Comparison of ENCODE assay signal across 18 cellular contexts in the genomic region with DNA sequence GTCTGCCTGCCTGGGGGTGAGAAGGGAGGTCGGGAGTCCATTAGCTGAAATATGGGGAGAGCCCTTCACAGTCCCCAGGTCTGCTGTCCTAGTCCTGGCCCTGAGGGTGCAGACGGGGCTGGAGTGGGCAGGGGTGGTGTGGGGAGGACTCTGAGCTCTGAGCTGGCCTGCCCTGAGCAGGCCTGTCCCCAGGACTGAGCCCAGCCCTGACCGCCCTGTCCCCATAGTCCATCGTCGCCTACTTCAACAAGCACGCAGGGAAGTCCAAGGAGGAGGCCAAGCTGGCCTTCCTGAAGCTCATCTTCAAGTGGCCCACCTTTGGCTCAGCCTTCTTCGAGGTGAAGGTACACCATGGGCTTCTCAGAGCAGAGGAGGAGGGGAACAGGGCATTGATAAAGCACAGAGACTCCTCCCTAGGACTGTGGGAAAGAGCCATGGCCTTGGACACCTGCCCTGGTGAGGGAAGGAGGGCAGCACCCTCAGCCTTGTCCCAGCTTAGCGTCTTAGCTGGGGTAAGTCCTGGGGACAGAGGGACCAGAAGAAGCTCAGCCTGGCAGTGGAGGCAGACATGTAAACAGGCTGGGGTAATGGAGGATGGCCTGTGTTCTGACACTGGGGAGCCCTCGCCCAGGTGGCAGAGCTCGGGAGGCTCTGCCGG.
"Had no signal": no experiment of that assay in that cellular context is flagged by ENCODE, and none has a peak within 500 bp of the region (broad histone marks: within the 10 kb centered on the region; RNA-seq: fewer than 3 reads in every experiment).

No MANE protein-coding gene starts in this region.

- H3K4me3 ChIP-seq: adrenal gland, cardiac muscle cell, esophagus squamous epithelium had no signal

- H2AFZ ChIP-seq: parathyroid adenoma had no signal

- H3K36me3 ChIP-seq: cardiac muscle cell, esophagus squamous epithelium had no signal

- H3K4me1 ChIP-seq: adrenal gland, esophagus squamous epithelium, parathyroid adenoma had no signal

- H3K27ac ChIP-seq: adrenal gland, cardiac muscle cell, esophagus squamous epithelium, parathyroid adenoma had no signal

- H3K4me1 Mint-ChIP-seq: activated naive CD4-positive, alpha-beta T cell treated with anti-CD3 and anti-CD28 coated beads, Interleukin-2, amount 10 ng/mL, durations not matched to agents 7 days and 5 days; nephron had no signal

- H3K27me3 ChIP-seq: adrenal gland, cardiac muscle cell, esophagus squamous epithelium had no signal

- H3K4me3 Mint-ChIP-seq: activated naive CD4-positive, alpha-beta T cell treated with anti-CD3 and anti-CD28 coated beads, Interleukin-2, amount 10 ng/mL, durations not matched to agents 7 days and 5 days; nephron; stimulated activated naive B cell treated with anti-CD40 and anti-IgM and Interleukin-4, amounts not matched to agents 10 μg/mL and 1 μg/mL and 100 μg/mL, for 72 hours; type B pancreatic cell had no signal

- H3K79me2 ChIP-seq: parathyroid adenoma had no signal

- H3K9me3 Mint-ChIP-seq: activated naive CD4-positive, alpha-beta T cell treated with anti-CD3 and anti-CD28 coated beads, Interleukin-2, amount 10 ng/mL, durations not matched to agents 7 days and 5 days; nephron; stimulated activated naive B cell treated with anti-CD40 and anti-IgM and Interleukin-4, amounts not matched to agents 10 μg/mL and 1 μg/mL and 100 μg/mL, for 72 hours; type B pancreatic cell had no signal

- ATAC-seq: stimulated activated naive B cell treated with anti-CD40 and anti-IgM and Interleukin-4, amounts not matched to agents 10 μg/mL and 1 μg/mL and 100 μg/mL, for 72 hours had no signal

- DNase-seq: activated CD4-positive, CD25-positive, alpha-beta regulatory T cell treated with anti-CD3 and anti-CD28 coated beads, Interleukin-2, amount 50 U/mL, for 72 hours; activated naive CD4-positive, alpha-beta T cell treated with anti-CD3 and anti-CD28 coated beads, Interleukin-2, amount 10 ng/mL, durations not matched to agents 7 days and 5 days; effector CD4-positive, alpha-beta T cell; esophagus squamous epithelium; hippocampal formation; stimulated activated CD4-positive, alpha-beta T cell treated with anti-CD3 and anti-CD28 coated beads, Interleukin-4, amount 100 ng/mL, for 1 hour; stimulated activated naive B cell treated with anti-CD40 and anti-IgM and Interleukin-4, amounts not matched to agents 10 μg/mL and 1 μg/mL and 100 μg/mL, for 72 hours; substantia nigra; T-helper 1 cell; T1000 had no signal

- H3K36me3 Mint-ChIP-seq: activated naive CD4-positive, alpha-beta T cell treated with anti-CD3 and anti-CD28 coated beads, Interleukin-2, amount 10 ng/mL, durations not matched to agents 7 days and 5 days; stimulated activated naive B cell treated with anti-CD40 and anti-IgM and Interleukin-4, amounts not matched to agents 10 μg/mL and 1 μg/mL and 100 μg/mL, for 72 hours; type B pancreatic cell had no signal

- H3K9me3 ChIP-seq: adrenal gland, esophagus squamous epithelium had no signal

- H3K27ac Mint-ChIP-seq: activated naive CD4-positive, alpha-beta T cell treated with anti-CD3 and anti-CD28 coated beads, Interleukin-2, amount 10 ng/mL, durations not matched to agents 7 days and 5 days; nephron; type B pancreatic cell had no signal

- H3K27me3 Mint-ChIP-seq: activated naive CD4-positive, alpha-beta T cell treated with anti-CD3 and anti-CD28 coated beads, Interleukin-2, amount 10 ng/mL, durations not matched to agents 7 days and 5 days; type B pancreatic cell had no signal

- H3K9ac ChIP-seq: parathyroid adenoma had no signal

- FAIRE-seq: colon, endothelial cell of umbilical vein, keratinocyte had no signal
